Comparison of ENCODE assay signal across 10 cellular contexts in the genomic region with DNA sequence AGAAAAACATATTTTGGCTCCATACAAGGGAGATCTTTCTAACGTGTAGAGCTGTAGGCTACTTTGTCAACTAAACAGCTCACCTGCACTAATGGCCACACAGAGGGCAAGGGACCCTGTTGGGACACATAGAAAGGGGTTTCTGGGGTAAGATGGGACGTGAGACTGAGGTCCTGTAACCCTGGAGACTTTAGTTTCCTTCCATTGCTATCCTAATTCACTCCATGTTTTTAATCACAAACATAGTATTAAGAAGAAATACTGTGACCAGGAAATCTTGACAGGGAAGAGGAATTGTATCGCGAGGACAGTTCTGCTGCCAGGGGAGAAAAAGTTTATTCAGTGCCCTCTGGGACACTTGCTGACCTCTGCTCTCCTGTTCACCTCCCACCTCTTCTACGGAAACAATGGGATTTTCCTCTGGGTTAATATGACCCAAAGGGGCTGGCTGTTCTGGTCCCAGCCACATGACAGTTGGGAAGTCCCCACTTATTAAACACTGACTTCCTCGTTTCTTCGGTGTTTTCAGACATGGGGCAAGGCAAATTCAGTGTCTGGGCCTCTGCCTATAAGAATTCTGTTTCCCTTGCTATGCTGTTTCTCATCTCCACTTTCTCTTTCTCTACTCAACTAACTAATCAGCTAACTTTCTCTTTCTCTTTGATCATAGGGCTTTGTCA.
DNase-seq lines count a peak whose midpoint lies in the region; ATAC-seq lines count a peak whose summit lies in the region.
"Had no signal": no experiment of that assay in that cellular context is flagged by ENCODE, and none has a peak within 500 bp of the region (broad histone marks: within the 10 kb centered on the region; RNA-seq: fewer than 3 reads in every experiment).

No MANE protein-coding gene starts in this region.

- no peaks in the 10 kb centered on the region for H3K36me3 Mint-ChIP-seq in activated CD4-positive, alpha-beta memory T cell treated with anti-CD3 and anti-CD28 coated beads, Interleukin-2, amount 10 ng/mL, durations not matched to agents 7 days and 5 days (ENCODE audit: low read depth)
- H3K36me3 Mint-ChIP-seq in activated T-cell treated with anti-CD3 and anti-CD28 coated beads, Interleukin-2, amount 50 U/mL, for 4 hours (ENCODE audit: insufficient read depth): no peaks in the 10 kb centered on the region

- H3K4me3 Mint-ChIP-seq in activated CD4-positive, alpha-beta memory T cell treated with anti-CD3 and anti-CD28 coated beads, Interleukin-2, amount 10 ng/mL, durations not matched to agents 7 days and 5 days: no peak overlapping the region
- no peak overlapping the region for H3K4me3 Mint-ChIP-seq in activated T-cell treated with anti-CD3 and anti-CD28 coated beads, Interleukin-2, amount 50 U/mL, for 4 hours

- no peaks in the 10 kb centered on the region for H3K27me3 Mint-ChIP-seq in activated CD4-positive, alpha-beta memory T cell treated with anti-CD3 and anti-CD28 coated beads, Interleukin-2, amount 10 ng/mL, durations not matched to agents 7 days and 5 days
- peaks cover 2% of the 10 kb centered on the region for H3K27me3 Mint-ChIP-seq in activated T-cell treated with anti-CD3 and anti-CD28 coated beads, Interleukin-2, amount 50 U/mL, for 4 hours (ENCODE audit: low read depth)

- peak; percentile 98 for ATAC-seq in GM19025 (IDR thresholded peaks at IDR 0.05; ENCODE audit: low read depth, unreplicated experiment)
- ATAC-seq in GM21825 (IDR thresholded peaks at IDR 0.05; ENCODE audit: unreplicated experiment): peak; percentile 97
- ATAC-seq in HG03354 (IDR thresholded peaks at IDR 0.05; ENCODE audit: poor library complexity, severe bottlenecking, unreplicated experiment): peak; percentile 98
- ATAC-seq in activated T-cell treated with anti-CD3 and anti-CD28 coated beads, Interleukin-2, amount 50 U/mL, for 4 hours: no peak

- no peaks in the 10 kb centered on the region for H3K4me1 Mint-ChIP-seq in activated CD4-positive, alpha-beta memory T cell treated with anti-CD3 and anti-CD28 coated beads, Interleukin-2, amount 10 ng/mL, durations not matched to agents 7 days and 5 days
- H3K4me1 Mint-ChIP-seq in activated T-cell treated with anti-CD3 and anti-CD28 coated beads, Interleukin-2, amount 50 U/mL, for 4 hours (ENCODE audit: low read depth): no peaks in the 10 kb centered on the region

- POLR2A ChIA-PET in activated CD4-positive, alpha-beta memory T cell treated with anti-CD3 and anti-CD28 coated beads, Interleukin-2, amount 10 ng/mL, durations not matched to agents 7 days and 5 days (lab: Charles Lee): no interaction called here

- peaks cover 5% of the 10 kb centered on the region for H3K9me3 Mint-ChIP-seq in activated CD4-positive, alpha-beta memory T cell treated with anti-CD3 and anti-CD28 coated beads, Interleukin-2, amount 10 ng/mL, durations not matched to agents 7 days and 5 days
- H3K9me3 Mint-ChIP-seq in activated T-cell treated with anti-CD3 and anti-CD28 coated beads, Interleukin-2, amount 50 U/mL, for 4 hours: no peaks in the 10 kb centered on the region

- DNase-seq in renal cortical epithelial cell (ENCODE audit: low read depth) (peak; percentile 45), midbrain (lab: John Stamatoyannopoulos, UW) (no peak), Ammon's horn (ENCODE audit: low spot score) (no peak)
- no peak for DNase-seq in activated CD4-positive, alpha-beta memory T cell treated with anti-CD3 and anti-CD28 coated beads, Interleukin-2, amount 10 ng/mL, durations not matched to agents 7 days and 5 days
- DNase-seq in activated T-cell treated with anti-CD3 and anti-CD28 coated beads, Interleukin-2, amount 50 U/mL, for 4 hours: no peak
- DNase-seq: activated CD4-positive, alpha-beta T cell treated with anti-CD3 and anti-CD28 coated beads, Interleukin-2, amount 50 U/mL, for 1 hour; NCI-H146 had no signal

- CTCF ChIA-PET in activated CD4-positive, alpha-beta memory T cell treated with anti-CD3 and anti-CD28 coated beads, Interleukin-2, amount 10 ng/mL, durations not matched to agents 7 days and 5 days (lab: Charles Lee): no interaction called here

- no peak overlapping the region for H3K27ac Mint-ChIP-seq in activated CD4-positive, alpha-beta memory T cell treated with anti-CD3 and anti-CD28 coated beads, Interleukin-2, amount 10 ng/mL, durations not matched to agents 7 days and 5 days

Comparison
In these comparisons a context has a peak if more than half of its experiments do, and no peak if none do; other contexts are left out.
1. ATAC-seq: peak in GM19025 (single experiment), GM21825 (single experiment) and HG03354 (single experiment); none in activated T-cell treated with anti-CD3 and anti-CD28 coated beads, Interleukin-2, amount 50 U/mL, for 4 hours (0 of 2).